ENCODE assay signal across 17 cellular contexts in genomic region chr6:44498436-44498835, GRCh38.
"Had no signal": no experiment of that assay in that cellular context is flagged by ENCODE, and none has a peak within 500 bp of the region (broad histone marks: within the 10 kb centered on the region; RNA-seq: fewer than 3 reads in every experiment).

No MANE protein-coding gene starts in this region.

- H3K36me3 ChIP-seq: colonic mucosa, heart left ventricle, suprapubic skin, thyroid gland, upper lobe of left lung, uterus had no signal

- H3K4me1 ChIP-seq: colonic mucosa, heart left ventricle, psoas muscle, suprapubic skin, upper lobe of left lung, uterus had no signal

- H3K9me3 ChIP-seq: colonic mucosa, psoas muscle, suprapubic skin, thyroid gland, upper lobe of left lung, uterus had no signal

- ATAC-seq: naive thymus-derived CD4-positive, alpha-beta T cell; psoas muscle had no signal

- DNase-seq: colonic mucosa; dorsolateral prefrontal cortex; effector CD8-positive, alpha-beta T cell; heart left ventricle; hippocampal formation; kidney glomerular epithelial cell; mammary epithelial cell; naive thymus-derived CD4-positive, alpha-beta T cell; nephron progenitor cell; psoas muscle; retina; stimulated activated naive CD4-positive, alpha-beta T cell treated with Interleukin-2 at 50 U/mL for 16 hours; thyroid gland; uterus had no signal

- H3K27me3 ChIP-seq: colonic mucosa, dorsolateral prefrontal cortex, heart left ventricle, suprapubic skin, thyroid gland, upper lobe of left lung, uterus had no signal

- H3K27ac ChIP-seq: colonic mucosa, dorsolateral prefrontal cortex, heart left ventricle, psoas muscle, skin epidermis, suprapubic skin, thyroid gland, upper lobe of left lung, uterus had no signal

- H3K4me3 ChIP-seq: colonic mucosa, dorsolateral prefrontal cortex, heart left ventricle, psoas muscle, skin epidermis, suprapubic skin, thyroid gland, upper lobe of left lung, uterus had no signal
